16 cellular contexts compared by ENCODE assay signal in genomic region chr5:181219262-181220177, GRCh38. TPM values are rescaled to one million over a fixed set of nuclear protein-coding genes. Genes with fewer than 3 reads are reported as not detected.
DNase-seq lines count a peak whose midpoint lies in the region; ATAC-seq, FAIRE-seq and TF ChIP-seq lines count a peak whose summit lies in the region.
"Had no signal": no experiment of that assay in that cellular context is flagged by ENCODE, and none has a peak within 500 bp of the region (broad histone marks: within the 10 kb centered on the region; RNA-seq: fewer than 3 reads in every experiment).

No MANE protein-coding gene starts in this region.

- DNase-seq in HepG2 (ENCODE audit: low spot score) (no peak), right lobe of liver (no peak), naive B cell (no peak), NCI-H2081 (lab: John Stamatoyannopoulos, UW) (no peak), DMS79 treated with DMSO at 0.1 percent for 48 hours (lab: John Stamatoyannopoulos, UW) (no peak), Ammon's horn (ENCODE audit: low spot score) (no peak)
- DNase-seq in activated T-helper 1 cell treated with anti-CD3 and anti-CD28 coated beads, Interleukin-12 subunit alpha, Interleukin-12 subunit beta, Interleukin-2, Interleukin-4 antibody, amounts not matched to agents 30 ng/mL and 10 ng/mL and 1 ng/mL, durations not matched to agents 14 hours and 24 hours and 36 hours (ENCODE audit: low spot score): no peak
- DNase-seq: activated CD8-positive, alpha-beta memory T cell treated with anti-CD3 and anti-CD28 coated beads, Interleukin-2, amount 50 U/mL, for 48 hours; BE2C; left ventricle myocardium superior; MV-4-11; NCI-H2171 treated with DMSO at 0.1 percent for 48 hours had no signal

- peaks cover 69% of the 10 kb centered on the region for H3K4me1 Mint-ChIP-seq in activated T-helper 1 cell treated with anti-CD3 and anti-CD28 coated beads, Interleukin-12 subunit alpha, Interleukin-12 subunit beta, Interleukin-2, Interleukin-4 antibody, amounts not matched to agents 30 ng/mL and 10 ng/mL and 1 ng/mL, durations not matched to agents 14 hours and 24 hours and 36 hours (ENCODE audit: low read depth)
- H3K4me1 Mint-ChIP-seq in naive B cell: peaks cover 53 to 76% (median 66%) of the 10 kb centered on the region in 3 donors

- H3K27me3 ChIP-seq in HepG2 (ENCODE audit: control insufficient read depth in 1 of 2, insufficient read depth in 2 of 2, low read length in 2 of 2): no peaks in the 10 kb centered on the region; a peak in 2 of 5 replicates
- H3K27me3 ChIP-seq in right lobe of liver: no peaks in the 10 kb centered on the region
- H3K27me3 ChIP-seq: ascending aorta, BE2C had no signal

- TF ChIP-seq RAD21 in HepG2 (CRISPR knock-in tag; IDR thresholded peaks at IDR 0.05): no peak

- no peak overlapping the region for H3K9ac ChIP-seq in HepG2 (ENCODE audit: insufficient read depth, low read depth, low read length)

- no peaks in the 10 kb centered on the region for H3K9me3 Mint-ChIP-seq in activated T-helper 1 cell treated with anti-CD3 and anti-CD28 coated beads, Interleukin-12 subunit alpha, Interleukin-12 subunit beta, Interleukin-2, Interleukin-4 antibody, amounts not matched to agents 30 ng/mL and 10 ng/mL and 1 ng/mL, durations not matched to agents 14 hours and 24 hours and 36 hours
- peaks cover 0 to 18% (median 4%) of the 10 kb centered on the region in 7 donors for H3K9me3 Mint-ChIP-seq in naive B cell

- H3K27ac ChIP-seq in HepG2 (ENCODE audit: extremely low read length, insufficient read depth, low read length): no peak overlapping the region
- no peak overlapping the region for H3K27ac ChIP-seq in right lobe of liver
- H3K27ac ChIP-seq: neutrophil had no signal

- H2AFZ ChIP-seq in HepG2 (ENCODE audit: low read length): no peak overlapping the region

- no peaks in the 10 kb centered on the region for H4K20me1 ChIP-seq in HepG2 (ENCODE audit: insufficient read depth, low read length)

- POLR2A ChIA-PET in HepG2 (lab: Yijun Ruan, JAX): no interaction called here

- peaks cover 2% of the 10 kb centered on the region for H3K36me3 Mint-ChIP-seq in activated T-helper 1 cell treated with anti-CD3 and anti-CD28 coated beads, Interleukin-12 subunit alpha, Interleukin-12 subunit beta, Interleukin-2, Interleukin-4 antibody, amounts not matched to agents 30 ng/mL and 10 ng/mL and 1 ng/mL, durations not matched to agents 14 hours and 24 hours and 36 hours (ENCODE audit: low read depth)
- no peaks in the 10 kb centered on the region for H3K36me3 Mint-ChIP-seq in naive B cell

- TF ChIP-seq CTCF in HepG2 (CRISPR knock-in tag; IDR thresholded peaks at IDR 0.05): no peak
- TF ChIP-seq CTCF in right lobe of liver (IDR thresholded peaks at IDR 0.05): no peak

- H3K4me2 ChIP-seq in HepG2 (ENCODE audit: low read depth, low read length): peak overlapping the region; percentile 95; the same call in 1 of the 2 replicates

- intact Hi-C loops in HepG2 (cut with micrococcal nuclease; ENCODE audit: unreplicated experiment): no loop called here
- intact Hi-C loops in right lobe of liver (cut with DNase I): no loop called here
- intact Hi-C loops in activated T-helper 1 cell treated with anti-CD3 and anti-CD28 coated beads, Interleukin-12 subunit alpha, Interleukin-12 subunit beta, Interleukin-2, Interleukin-4 antibody, amounts not matched to agents 30 ng/mL and 10 ng/mL and 1 ng/mL, durations not matched to agents 14 hours and 24 hours and 36 hours (cut with micrococcal nuclease): loop anchor here (5.0 kb wide), 1 partner anchor 1597 kb away; the partner anchor contains the start of gene HNRNPH1

- BruUV-seq in HepG2 (replicated peaks; lab: Mats Ljungman, UMichigan): no TSS peak

- TF ChIP-seq POLR2A in HepG2 (IDR thresholded peaks at IDR 0.05; ENCODE audit: insufficient read depth in 1 of 2, low read depth in 2 of 2, low read length in 2 of 2): no peak
- TF ChIP-seq POLR2A in right lobe of liver (IDR thresholded peaks at IDR 0.05): no peak

- peaks cover 6% of the 10 kb centered on the region for H3K79me2 ChIP-seq in HepG2 (ENCODE audit: insufficient read depth, low read length)

- ATAC-seq in HepG2 (no peak), right lobe of liver (no peak), naive B cell (ENCODE audit: low read depth in 2 of 2) (no peak), GM21529 (IDR thresholded peaks at IDR 0.05; ENCODE audit: unreplicated experiment) (no peak)
- ATAC-seq: left ventricle myocardium superior had no signal

- H3K4me3 ChIP-seq in HepG2 (replicated peaks in 1 of 3; ENCODE audit: insufficient read depth in 1 of 3, low read depth in 2 of 3, low read length in 3 of 3): peak overlapping the region in 1 of 3 experiments; percentile 7; a peak in 1 of 6 replicates
- no peak overlapping the region for H3K4me3 ChIP-seq in right lobe of liver

- peak overlapping the region; percentile 40 for H3K27ac Mint-ChIP-seq in activated T-helper 1 cell treated with anti-CD3 and anti-CD28 coated beads, Interleukin-12 subunit alpha, Interleukin-12 subunit beta, Interleukin-2, Interleukin-4 antibody, amounts not matched to agents 30 ng/mL and 10 ng/mL and 1 ng/mL, durations not matched to agents 14 hours and 24 hours and 36 hours
- H3K27ac Mint-ChIP-seq in naive B cell: peak overlapping the region in 4 of 6 donors; percentile 89 to 97 (median 92)

- H3K9me3 ChIP-seq in HepG2 (ENCODE audit: low read length) (no peaks in the 10 kb centered on the region), right lobe of liver (no peaks in the 10 kb centered on the region)
- H3K9me3 ChIP-seq: ascending aorta, BE2C, neutrophil, thoracic aorta had no signal

- H3K36me3 ChIP-seq in HepG2 (replicated peaks in 1 of 2; ENCODE audit: control insufficient read depth in 1 of 2, insufficient read depth in 2 of 2, low read length in 2 of 2) (no peaks in the 10 kb centered on the region), right lobe of liver (no peaks in the 10 kb centered on the region)
- H3K36me3 ChIP-seq: ascending aorta, BE2C, neutrophil, thoracic aorta had no signal

- peaks cover 13% of the 10 kb centered on the region for H3K27me3 Mint-ChIP-seq in activated T-helper 1 cell treated with anti-CD3 and anti-CD28 coated beads, Interleukin-12 subunit alpha, Interleukin-12 subunit beta, Interleukin-2, Interleukin-4 antibody, amounts not matched to agents 30 ng/mL and 10 ng/mL and 1 ng/mL, durations not matched to agents 14 hours and 24 hours and 36 hours (ENCODE audit: insufficient read depth)
- H3K27me3 Mint-ChIP-seq in naive B cell: peaks cover 0 to 10% (median 4%) of the 10 kb centered on the region in 3 donors

- WGBS in HepG2 (ENCODE audit: low lambda C conversion rate): 85% methylated on average over 49 of the region's 49 CpGs
- 70% methylated on average over 33 of the region's 49 CpGs for WGBS in right lobe of liver (ENCODE audit: insufficient coverage, low coverage, low lambda C conversion rate, missing lambda C conversion rate)

- CTCF ChIA-PET in HepG2 (lab: Yijun Ruan, JAX; ENCODE audit: low intra/inter-chr PET ratio, low total read pairs): no interaction called here

- peak overlapping the region; percentile 26 for H3K4me3 Mint-ChIP-seq in activated T-helper 1 cell treated with anti-CD3 and anti-CD28 coated beads, Interleukin-12 subunit alpha, Interleukin-12 subunit beta, Interleukin-2, Interleukin-4 antibody, amounts not matched to agents 30 ng/mL and 10 ng/mL and 1 ng/mL, durations not matched to agents 14 hours and 24 hours and 36 hours
- peak overlapping the region; percentile 44 to 98 (median 62) for H3K4me3 Mint-ChIP-seq in naive B cell

- FAIRE-seq in HepG2 (lab: Jason Lieb, UNC): no peak

- H3K4me1 ChIP-seq in HepG2 (ENCODE audit: insufficient read depth, low read length) (peaks cover 41% of the 10 kb centered on the region), right lobe of liver (peaks cover 0 to 19% (median 5%) of the 10 kb centered on the region in 4 donors)
- H3K4me1 ChIP-seq: BE2C had no signal

- in situ Hi-C loops in HepG2 (cut with HindIII; ENCODE audit: extremely low pct_ligation_motif_present, low pct_unique_long_range_greater_than_20kb): loop anchor here (5.0 kb wide), 1 partner anchor 32 kb away; no protein-coding TSS in a partner anchor

- no peak for TF ChIP-seq EP300 in HepG2 (IDR thresholded peaks at IDR 0.05; ENCODE audit: low read depth in 2 of 2, low read length in 2 of 2)
- no peak for TF ChIP-seq EP300 in HepG2 (CRISPR knock-in tag; IDR thresholded peaks at IDR 0.05; ENCODE audit: borderline replicate concordance)

RNA-seq across cellular contexts. Expression of gene TRIM41, which starts 3.6 kb away (rescaled TPM):
- total RNA-seq in HepG2 (2016; rRNA removed; fragmentation: Illumina TruSeq; extraction: Trizol) (10.9 and 16.7 TPM in 2 replicates), right lobe of liver (10 to 100 TPM in 4 of 6 experiments, 1 to 10 TPM in 2; 7.3 to 20.6 (median 15.9) TPM)
- total RNA-seq in HepG2 (2016; cell fraction: cytosol; rRNA removed; fragmentation: Illumina TruSeq; extraction: Trizol; ENCODE audit: low read depth): 3.4 and 3.6 TPM in 2 replicates
- 12.4 and 16.7 TPM in 2 replicates for total RNA-seq in HepG2 (2016; cell fraction: insoluble cytoplasmic fraction; rRNA removed; fragmentation: Illumina TruSeq; extraction: Trizol)
- 9.1 and 9.7 TPM in 2 replicates for total RNA-seq in HepG2 (2016; cell fraction: membrane; rRNA removed; fragmentation: Illumina TruSeq; extraction: Trizol)
- 11.4 and 13.1 TPM in 2 replicates for total RNA-seq in HepG2 (2016; cell fraction: nucleus; rRNA removed; fragmentation: Illumina TruSeq; extraction: Trizol)
- polyA plus RNA-seq in HepG2 (2011; rRNA removed) (10.2 and 10.9 TPM in 2 replicates), naive B cell (ENCODE audit: low read depth in 6 of 6) (1 to 10 TPM in 3 of 6 donors, under 1 TPM in 3; 0.40 to 1.6 (median 1.0) TPM)
- 5.4 and 6.4 TPM in 2 replicates for polyA plus RNA-seq in HepG2 (2011; cell fraction: cytosol; rRNA removed)
- 66.0 and 81.3 TPM in 2 replicates for polyA plus RNA-seq in HepG2 (2011; cell fraction: nucleus; rRNA removed)
- polyA plus RNA-seq in HepG2 (2012): 10.5 and 10.9 TPM in 2 replicates
- polyA plus RNA-seq in HepG2 (2016; cell fraction: cytosol; fragmentation: Illumina TruSeq; extraction: Trizol; ENCODE audit: low read depth): 2.6 and 3.0 TPM in 2 replicates
- polyA plus RNA-seq in HepG2 (2016; cell fraction: insoluble cytoplasmic fraction; fragmentation: Illumina TruSeq; extraction: Trizol; ENCODE audit: low read depth): 15.2 and 16.5 TPM in 2 replicates
- 7.8 and 8.3 TPM in 2 replicates for polyA plus RNA-seq in HepG2 (2016; cell fraction: membrane; fragmentation: Illumina TruSeq; extraction: Trizol; ENCODE audit: low read depth)
- polyA plus RNA-seq in HepG2 (2016; cell fraction: nucleus; fragmentation: Illumina TruSeq; extraction: Trizol; ENCODE audit: insufficient read depth, low read depth): 28.6 and 33.8 TPM in 2 replicates
- polyA minus RNA-seq in HepG2 (2011; rRNA and poly(A)+ RNA removed; ENCODE audit: low replicate concordance): 7.5 and 14.8 TPM in 2 replicates
- 3.3 and 3.7 TPM in 2 replicates for polyA minus RNA-seq in HepG2 (2011; cell fraction: cytosol; rRNA and poly(A)+ RNA removed)
- 17.4 and 18.8 TPM in 2 replicates for polyA minus RNA-seq in HepG2 (2011; cell fraction: nucleus; rRNA and poly(A)+ RNA removed)
- total RNA-seq in activated T-helper 1 cell treated with anti-CD3 and anti-CD28 coated beads, Interleukin-12 subunit alpha, Interleukin-12 subunit beta, Interleukin-2, Interleukin-4 antibody, amounts not matched to agents 30 ng/mL and 10 ng/mL and 1 ng/mL, durations not matched to agents 14 hours and 24 hours and 36 hours: 31.8 and 34.8 TPM in 2 replicates

RNA-seq across cellular contexts. Expression of gene TRIM7, which starts 14.5 kb away (rescaled TPM):
- not detected in 2 replicates for total RNA-seq in HepG2 (2016; rRNA removed; fragmentation: Illumina TruSeq; extraction: Trizol)
- total RNA-seq in HepG2 (2016; cell fraction: cytosol; rRNA removed; fragmentation: Illumina TruSeq; extraction: Trizol; ENCODE audit: low read depth): not detected in 2 replicates
- not detected in 2 replicates for total RNA-seq in HepG2 (2016; cell fraction: insoluble cytoplasmic fraction; rRNA removed; fragmentation: Illumina TruSeq; extraction: Trizol)
- not detected in 2 replicates for total RNA-seq in HepG2 (2016; cell fraction: membrane; rRNA removed; fragmentation: Illumina TruSeq; extraction: Trizol)
- total RNA-seq in HepG2 (2016; cell fraction: nucleus; rRNA removed; fragmentation: Illumina TruSeq; extraction: Trizol): not detected in 2 replicates
- polyA plus RNA-seq in HepG2 (2011; rRNA removed): 0.10 and 0.13 TPM in 2 replicates
- polyA plus RNA-seq in HepG2 (2011; cell fraction: cytosol; rRNA removed): 0.11 and 0.13 TPM in 2 replicates
- polyA plus RNA-seq in HepG2 (2011; cell fraction: nucleus; rRNA removed): 0.16 and 0.29 TPM in 2 replicates
- 0.13 TPM in 1 of 2 replicates, not detected in the other for polyA plus RNA-seq in HepG2 (2012)
- not detected in 2 replicates for polyA plus RNA-seq in HepG2 (2016; cell fraction: cytosol; fragmentation: Illumina TruSeq; extraction: Trizol; ENCODE audit: low read depth)
- polyA plus RNA-seq in HepG2 (2016; cell fraction: insoluble cytoplasmic fraction; fragmentation: Illumina TruSeq; extraction: Trizol; ENCODE audit: low read depth): not detected in 2 replicates
- polyA plus RNA-seq in HepG2 (2016; cell fraction: membrane; fragmentation: Illumina TruSeq; extraction: Trizol; ENCODE audit: low read depth): 0.23 TPM in 1 of 2 replicates, not detected in the other
- not detected in 2 replicates for polyA plus RNA-seq in HepG2 (2016; cell fraction: nucleus; fragmentation: Illumina TruSeq; extraction: Trizol; ENCODE audit: insufficient read depth, low read depth)
- 10.8 TPM in 1 of 2 replicates, not detected in the other for polyA minus RNA-seq in HepG2 (2011; rRNA and poly(A)+ RNA removed; ENCODE audit: low replicate concordance)
- 0.88 TPM in 1 of 2 replicates, not detected in the other for polyA minus RNA-seq in HepG2 (2011; cell fraction: cytosol; rRNA and poly(A)+ RNA removed)
- 1.2 TPM in 1 of 2 replicates, not detected in the other for polyA minus RNA-seq in HepG2 (2011; cell fraction: nucleus; rRNA and poly(A)+ RNA removed)
- 1 to 10 TPM in 1 of 6 experiments, under 1 TPM in 4, not detected in 1; 0.07 to 1.4 (median 0.26) TPM for total RNA-seq in right lobe of liver
- 1.5 and 1.8 TPM in 2 replicates for total RNA-seq in activated T-helper 1 cell treated with anti-CD3 and anti-CD28 coated beads, Interleukin-12 subunit alpha, Interleukin-12 subunit beta, Interleukin-2, Interleukin-4 antibody, amounts not matched to agents 30 ng/mL and 10 ng/mL and 1 ng/mL, durations not matched to agents 14 hours and 24 hours and 36 hours
- under 1 TPM in 3 of 6 donors, not detected in 3; 0.09 to 0.27 (median 0.24) TPM for polyA plus RNA-seq in naive B cell (ENCODE audit: low read depth in 6 of 6)

RNA-seq across cellular contexts. Expression of gene RACK1, which starts 24.2 kb away (rescaled TPM):
- total RNA-seq in HepG2 (2016; rRNA removed; fragmentation: Illumina TruSeq; extraction: Trizol): 2,514 and 3,226 TPM in 2 replicates
- 4,063 and 4,402 TPM in 2 replicates for total RNA-seq in HepG2 (2016; cell fraction: cytosol; rRNA removed; fragmentation: Illumina TruSeq; extraction: Trizol; ENCODE audit: low read depth)
- 2,554 and 3,310 TPM in 2 replicates for total RNA-seq in HepG2 (2016; cell fraction: insoluble cytoplasmic fraction; rRNA removed; fragmentation: Illumina TruSeq; extraction: Trizol)
- 5,165 and 5,275 TPM in 2 replicates for total RNA-seq in HepG2 (2016; cell fraction: membrane; rRNA removed; fragmentation: Illumina TruSeq; extraction: Trizol)
- 943 and 1,018 TPM in 2 replicates for total RNA-seq in HepG2 (2016; cell fraction: nucleus; rRNA removed; fragmentation: Illumina TruSeq; extraction: Trizol)
- 6,141 and 6,693 TPM in 2 replicates for polyA plus RNA-seq in HepG2 (2011; rRNA removed)
- polyA plus RNA-seq in HepG2 (2011; cell fraction: cytosol; rRNA removed): 6,517 and 7,296 TPM in 2 replicates
- 2,166 and 2,467 TPM in 2 replicates for polyA plus RNA-seq in HepG2 (2011; cell fraction: nucleus; rRNA removed)
- 4,104 and 4,114 TPM in 2 replicates for polyA plus RNA-seq in HepG2 (2012)
- polyA plus RNA-seq in HepG2 (2016; cell fraction: cytosol; fragmentation: Illumina TruSeq; extraction: Trizol; ENCODE audit: low read depth): 3,699 and 3,997 TPM in 2 replicates
- 3,545 and 3,580 TPM in 2 replicates for polyA plus RNA-seq in HepG2 (2016; cell fraction: insoluble cytoplasmic fraction; fragmentation: Illumina TruSeq; extraction: Trizol; ENCODE audit: low read depth)
- polyA plus RNA-seq in HepG2 (2016; cell fraction: membrane; fragmentation: Illumina TruSeq; extraction: Trizol; ENCODE audit: low read depth): 4,862 and 5,343 TPM in 2 replicates
- polyA plus RNA-seq in HepG2 (2016; cell fraction: nucleus; fragmentation: Illumina TruSeq; extraction: Trizol; ENCODE audit: insufficient read depth, low read depth): 1,515 and 1,598 TPM in 2 replicates
- 10,364 and 11,951 TPM in 2 replicates for polyA minus RNA-seq in HepG2 (2011; rRNA and poly(A)+ RNA removed; ENCODE audit: low replicate concordance)
- 2,548 and 2,636 TPM in 2 replicates for polyA minus RNA-seq in HepG2 (2011; cell fraction: cytosol; rRNA and poly(A)+ RNA removed)
- 1,064 and 1,481 TPM in 2 replicates for polyA minus RNA-seq in HepG2 (2011; cell fraction: nucleus; rRNA and poly(A)+ RNA removed)
- total RNA-seq in right lobe of liver: 1,000 to 10,000 TPM in 2 of 6 experiments, 100 to 1,000 TPM in 4; 470 to 1,156 (median 552) TPM
- 2,098 and 2,121 TPM in 2 replicates for total RNA-seq in activated T-helper 1 cell treated with anti-CD3 and anti-CD28 coated beads, Interleukin-12 subunit alpha, Interleukin-12 subunit beta, Interleukin-2, Interleukin-4 antibody, amounts not matched to agents 30 ng/mL and 10 ng/mL and 1 ng/mL, durations not matched to agents 14 hours and 24 hours and 36 hours
- polyA plus RNA-seq in naive B cell (ENCODE audit: low read depth in 6 of 6): 1,000 to 10,000 TPM; 2,383 to 2,887 (median 2,526) TPM

RNA-seq across cellular contexts. Expression of gene TRIM52, which starts 41.4 kb away (rescaled TPM):
- total RNA-seq in HepG2 (2016; rRNA removed; fragmentation: Illumina TruSeq; extraction: Trizol) (5.7 and 7.2 TPM in 2 replicates), right lobe of liver (1 to 10 TPM; 2.8 to 6.5 (median 4.6) TPM)
- 0.20 and 0.44 TPM in 2 replicates for total RNA-seq in HepG2 (2016; cell fraction: cytosol; rRNA removed; fragmentation: Illumina TruSeq; extraction: Trizol; ENCODE audit: low read depth)
- total RNA-seq in HepG2 (2016; cell fraction: insoluble cytoplasmic fraction; rRNA removed; fragmentation: Illumina TruSeq; extraction: Trizol): 5.4 and 6.0 TPM in 2 replicates
- total RNA-seq in HepG2 (2016; cell fraction: membrane; rRNA removed; fragmentation: Illumina TruSeq; extraction: Trizol): 2.1 and 2.2 TPM in 2 replicates
- 10.3 and 12.8 TPM in 2 replicates for total RNA-seq in HepG2 (2016; cell fraction: nucleus; rRNA removed; fragmentation: Illumina TruSeq; extraction: Trizol)
- polyA plus RNA-seq in HepG2 (2011; rRNA removed) (11.6 and 11.7 TPM in 2 replicates), naive B cell (ENCODE audit: low read depth in 6 of 6) (10 to 100 TPM in 5 of 6 donors, 1 to 10 TPM in 1; 6.4 to 35.1 (median 27.7) TPM)
- 4.4 and 5.3 TPM in 2 replicates for polyA plus RNA-seq in HepG2 (2011; cell fraction: cytosol; rRNA removed)
- 16.4 and 22.4 TPM in 2 replicates for polyA plus RNA-seq in HepG2 (2011; cell fraction: nucleus; rRNA removed)
- polyA plus RNA-seq in HepG2 (2012): 9.0 and 15.2 TPM in 2 replicates
- 0.20 and 0.26 TPM in 2 replicates for polyA plus RNA-seq in HepG2 (2016; cell fraction: cytosol; fragmentation: Illumina TruSeq; extraction: Trizol; ENCODE audit: low read depth)
- 5.4 and 5.6 TPM in 2 replicates for polyA plus RNA-seq in HepG2 (2016; cell fraction: insoluble cytoplasmic fraction; fragmentation: Illumina TruSeq; extraction: Trizol; ENCODE audit: low read depth)
- 0.95 and 1.1 TPM in 2 replicates for polyA plus RNA-seq in HepG2 (2016; cell fraction: membrane; fragmentation: Illumina TruSeq; extraction: Trizol; ENCODE audit: low read depth)
- 27.9 and 33.0 TPM in 2 replicates for polyA plus RNA-seq in HepG2 (2016; cell fraction: nucleus; fragmentation: Illumina TruSeq; extraction: Trizol; ENCODE audit: insufficient read depth, low read depth)
- polyA minus RNA-seq in HepG2 (2011; rRNA and poly(A)+ RNA removed; ENCODE audit: low replicate concordance): 9.3 and 15.7 TPM in 2 replicates
- polyA minus RNA-seq in HepG2 (2011; cell fraction: cytosol; rRNA and poly(A)+ RNA removed): 2.7 and 3.2 TPM in 2 replicates
- 22.7 and 24.9 TPM in 2 replicates for polyA minus RNA-seq in HepG2 (2011; cell fraction: nucleus; rRNA and poly(A)+ RNA removed)
- 15.3 and 17.1 TPM in 2 replicates for total RNA-seq in activated T-helper 1 cell treated with anti-CD3 and anti-CD28 coated beads, Interleukin-12 subunit alpha, Interleukin-12 subunit beta, Interleukin-2, Interleukin-4 antibody, amounts not matched to agents 30 ng/mL and 10 ng/mL and 1 ng/mL, durations not matched to agents 14 hours and 24 hours and 36 hours
